7 cellular contexts compared by ENCODE assay signal in the genomic region with DNA sequence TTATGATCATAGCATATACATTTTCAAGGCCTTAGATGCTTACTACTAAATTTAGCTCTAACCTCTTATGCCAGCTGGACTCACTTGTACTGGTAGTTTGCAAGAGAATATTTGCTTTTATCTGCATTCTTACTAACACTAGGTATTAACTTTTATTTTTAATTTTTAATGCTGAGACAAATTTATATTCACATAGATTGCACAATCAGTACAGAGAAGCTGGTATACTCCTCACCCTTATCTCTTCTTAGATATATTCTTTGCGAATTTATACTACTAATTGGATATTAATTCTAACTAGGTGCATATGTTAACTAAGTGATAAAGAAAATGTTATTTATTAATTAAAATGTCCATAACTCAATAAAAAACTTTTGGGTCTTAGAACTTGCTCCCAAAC.
"Had no signal": no experiment of that assay in that cellular context is flagged by ENCODE, and none has a peak within 500 bp of the region (broad histone marks: within the 10 kb centered on the region; RNA-seq: fewer than 3 reads in every experiment).

No MANE protein-coding gene starts in this region.

- H3K4me3 ChIP-seq: GM12878 had no signal

- DNase-seq: GDM1, GF-D8 had no signal

- FAIRE-seq: GM12878, GM12891, GM12892, GM18507, GM19239 had no signal

- ATAC-seq: GM12878 had no signal
